In genomic region chr5:9361835-9362234, GRCh38 we compare ENCODE assay signal across 1 cellular context.
TF ChIP-seq lines count a peak whose summit lies in the region.

No MANE protein-coding gene starts in this region.

TF ChIP-seq in GM12878, 131 proteins besides CTCF, POLR2A, EP300 and RAD21 (continued from another document and continues in another):
- no peak for TF ChIP-seq HCFC1 (IDR thresholded peaks at IDR 0.05; ENCODE audit: low read length)
- TF ChIP-seq ZBTB4 (CRISPR knock-in tag; IDR thresholded peaks at IDR 0.05): no peak
- no peak for TF ChIP-seq WRNIP1 (IDR thresholded peaks at IDR 0.05; ENCODE audit: borderline replicate concordance, low read depth, low read length)
- TF ChIP-seq TCF7 (IDR thresholded peaks at IDR 0.05; ENCODE audit: borderline replicate concordance): no peak
- TF ChIP-seq EGR1 (IDR thresholded peaks at IDR 0.05; ENCODE audit: borderline replicate concordance in 1 of 2, low read depth in 2 of 2, low read length in 2 of 2): peak in 1 of 2 experiments; percentile 63; a peak in 1 of 3 replicates
- no peak for TF ChIP-seq NR2F1 (conservative IDR thresholded peaks at IDR 0.05)
- TF ChIP-seq SIX5 (IDR thresholded peaks at IDR 0.05; ENCODE audit: low read depth, low read length, severe bottlenecking): no peak
- TF ChIP-seq ZBED1 (IDR thresholded peaks at IDR 0.05; ENCODE audit: borderline replicate concordance): peak; percentile 66; the same call in 1 of the 2 replicates
- TF ChIP-seq E2F4 (IDR thresholded peaks at IDR 0.05; ENCODE audit: low read depth, low read length): no peak
- TF ChIP-seq CHD1 (IDR thresholded peaks at IDR 0.05; ENCODE audit: low read depth, low read length): no peak
- peak; percentile 95 for TF ChIP-seq RUNX3 (IDR thresholded peaks at IDR 0.05; ENCODE audit: low read length)
- no peak for TF ChIP-seq HDAC2 (IDR thresholded peaks at IDR 0.05)
- TF ChIP-seq FOXM1 (IDR thresholded peaks at IDR 0.05; ENCODE audit: low read depth, low read length): peak; percentile 88
- TF ChIP-seq RCOR1 (conservative IDR thresholded peaks at IDR 0.05; ENCODE audit: low read depth, low read length): no peak
- TF ChIP-seq CHD2 (IDR thresholded peaks at IDR 0.05; ENCODE audit: borderline replicate concordance, low read depth, low read length): no peak
- TF ChIP-seq JUND (IDR thresholded peaks at IDR 0.05; ENCODE audit: low read depth, low read length): no peak
- TF ChIP-seq SUPT20H (IDR thresholded peaks at IDR 0.05; ENCODE audit: borderline replicate concordance, control insufficient read depth, low read depth, low read length): no peak
- no peak for TF ChIP-seq NR2C1 (IDR thresholded peaks at IDR 0.05)
- TF ChIP-seq ZNF207 (IDR thresholded peaks at IDR 0.05; ENCODE audit: borderline replicate concordance): no peak
- TF ChIP-seq ZNF622 (IDR thresholded peaks at IDR 0.05): no peak
- no peak for TF ChIP-seq USF2 (IDR thresholded peaks at IDR 0.05; ENCODE audit: borderline replicate concordance, low read depth, low read length)
- no peak for TF ChIP-seq KLF5 (IDR thresholded peaks at IDR 0.05; ENCODE audit: partially characterized antibody)
- no peak; the same call in 1 of the 2 replicates for TF ChIP-seq MTA3 (IDR thresholded peaks at IDR 0.05; ENCODE audit: borderline replicate concordance, low read length)
- TF ChIP-seq PKNOX1 (IDR thresholded peaks at IDR 0.05): no peak
- TF ChIP-seq CBX3 (IDR thresholded peaks at IDR 0.05; ENCODE audit: borderline replicate concordance, low read depth): no peak
- TF ChIP-seq TBL1XR1 (IDR thresholded peaks at IDR 0.05; ENCODE audit: low read depth, low read length): no peak
- no peak for TF ChIP-seq ZBTB40 (IDR thresholded peaks at IDR 0.05; ENCODE audit: borderline replicate concordance)
- no peak for TF ChIP-seq GABPA (IDR thresholded peaks at IDR 0.05; ENCODE audit: low read depth)
- no peak for TF ChIP-seq KDM1A (IDR thresholded peaks at IDR 0.05; ENCODE audit: borderline replicate concordance)
- TF ChIP-seq CHD4 (IDR thresholded peaks at IDR 0.05): no peak
- no peak for TF ChIP-seq IRF5 (IDR thresholded peaks at IDR 0.05; ENCODE audit: borderline replicate concordance)
- peak; percentile 69; the same call in 1 of the 2 replicates for TF ChIP-seq CBFB (IDR thresholded peaks at IDR 0.05; ENCODE audit: low read depth)
- no peak for TF ChIP-seq FOXK2 (IDR thresholded peaks at IDR 0.05)
- TF ChIP-seq NBN (IDR thresholded peaks at IDR 0.05): no peak
- TF ChIP-seq TARDBP (IDR thresholded peaks at IDR 0.05; ENCODE audit: borderline replicate concordance): no peak
- TF ChIP-seq SREBF1 (IDR thresholded peaks at IDR 0.05; ENCODE audit: low read length): no peak
- no peak for TF ChIP-seq RB1 (IDR thresholded peaks at IDR 0.05; ENCODE audit: borderline replicate concordance)
- TF ChIP-seq CREM (IDR thresholded peaks at IDR 0.05; ENCODE audit: low read depth): no peak
- TF ChIP-seq SMARCA5 (IDR thresholded peaks at IDR 0.05): peak; percentile 15; the same call in 1 of the 2 replicates
- TF ChIP-seq TCF3 (IDR thresholded peaks at IDR 0.05; ENCODE audit: borderline replicate concordance, insufficient read depth, low read depth, low read length): peak; percentile 11; the same call in 1 of the 2 replicates
- no peak for TF ChIP-seq RBBP5 (conservative IDR thresholded peaks at IDR 0.05)
- no peak for TF ChIP-seq BACH1 (IDR thresholded peaks at IDR 0.05; ENCODE audit: borderline replicate concordance)
- peak; percentile 72; the same call in 1 of the 2 replicates for TF ChIP-seq TCF12 (IDR thresholded peaks at IDR 0.05; ENCODE audit: low read depth, low read length)
- TF ChIP-seq PBX3 (IDR thresholded peaks at IDR 0.05; ENCODE audit: insufficient replicate concordance, low read depth, low read length): no peak
- no peak for TF ChIP-seq LARP7 (IDR thresholded peaks at IDR 0.05)
- no peak for TF ChIP-seq MYB (IDR thresholded peaks at IDR 0.05; ENCODE audit: borderline replicate concordance, low read depth, low read length)
- no peak for TF ChIP-seq SIN3A (IDR thresholded peaks at IDR 0.05; ENCODE audit: low read depth, low read length)
- TF ChIP-seq JUNB (IDR thresholded peaks at IDR 0.05): peak; percentile 25; the same call in 1 of the 2 replicates
- no peak for TF ChIP-seq GATAD2B (conservative IDR thresholded peaks at IDR 0.05; ENCODE audit: low read depth)
- TF ChIP-seq IKZF2 (IDR thresholded peaks at IDR 0.05): peak; percentile 15 to 22; a peak in 2 of 4 replicates
- no peak for TF ChIP-seq SMAD5 (IDR thresholded peaks at IDR 0.05; ENCODE audit: low read depth)
- TF ChIP-seq SMAD1 (IDR thresholded peaks at IDR 0.05; ENCODE audit: low read depth, partially characterized antibody): no peak
- no peak for TF ChIP-seq NRF1 (conservative IDR thresholded peaks at IDR 0.05; ENCODE audit: low read depth, low read length)
- no peak for TF ChIP-seq ZNF274 (IDR thresholded peaks at IDR 0.05; ENCODE audit: insufficient read depth, insufficient read length)
- TF ChIP-seq MEF2B (IDR thresholded peaks at IDR 0.05; ENCODE audit: partially characterized antibody, poor library complexity, severe bottlenecking): peak; percentile 49
- TF ChIP-seq HDGF (IDR thresholded peaks at IDR 0.05): no peak
- peak; percentile 80 for TF ChIP-seq MEF2A (IDR thresholded peaks at IDR 0.05; ENCODE audit: insufficient read depth, low read depth, low read length)
- no peak for TF ChIP-seq ELK1 (IDR thresholded peaks at IDR 0.05; ENCODE audit: low read depth, low read length)
- TF ChIP-seq RELA (IDR thresholded peaks at IDR 0.05; ENCODE audit: borderline replicate concordance, partially characterized antibody): no peak
- no peak for TF ChIP-seq DPF2 (IDR thresholded peaks at IDR 0.05)
